In genomic region chr11:68166969-68167368, GRCh38 we compare ENCODE assay signal across 28 cellular contexts. TPM values are rescaled to one million over a fixed set of nuclear protein-coding genes. Genes with fewer than 3 reads are reported as not detected.
DNase-seq lines count a peak whose midpoint lies in the region; ATAC-seq, FAIRE-seq and TF ChIP-seq lines count a peak whose summit lies in the region.
"Had no signal": no experiment of that assay in that cellular context is flagged by ENCODE, and none has a peak within 500 bp of the region (broad histone marks: within the 10 kb centered on the region; RNA-seq: fewer than 3 reads in every experiment).

No MANE protein-coding gene starts in this region.

- no peak overlapping the region for H3K4me3 ChIP-seq in pancreas
- H3K4me3 ChIP-seq in thyroid gland (replicated peaks in 1 of 3), result no peak overlapping the region
- H3K4me3 ChIP-seq: BLaER1 had no signal

- no peaks in the 10 kb centered on the region for H3K27me3 Mint-ChIP-seq in activated T-cell treated with anti-CD3 and anti-CD28 coated beads, Interleukin-2, amount 50 U/mL, for 24 hours
- no peaks in the 10 kb centered on the region for H3K27me3 Mint-ChIP-seq in activated T-cell treated with anti-CD3 and anti-CD28 coated beads, Interleukin-2, amount 50 U/mL, for 4 hours (ENCODE audit: low read depth)
- H3K27me3 Mint-ChIP-seq: CD4-positive, alpha-beta memory T cell; CD4-positive, CD25-positive, alpha-beta regulatory T cell; CD8-positive, alpha-beta memory T cell had no signal

- H3K36me3 ChIP-seq in pancreas (peaks cover 0 to 38% (median 7%) of the 10 kb centered on the region in 3 donors), thyroid gland (peaks cover 29 to 51% of the 10 kb centered on the region in 2 donors)

- H3K4me1 ChIP-seq in pancreas (peaks cover 3 to 7% (median 5%) of the 10 kb centered on the region in 3 donors), thyroid gland (peaks cover 11 to 49% of the 10 kb centered on the region in 2 donors)
- H3K4me1 ChIP-seq: BE2C, BLaER1 had no signal

- intact Hi-C loops in pancreas (cut with DNase I) (no loop called here), thyroid gland (cut with DNase I) (no loop called here)

- no peak for TF ChIP-seq CTCF in 22Rv1 (IDR thresholded peaks at IDR 0.05)
- no peak for TF ChIP-seq CTCF in pancreas (IDR thresholded peaks at IDR 0.05)
- no peak for TF ChIP-seq CTCF in thyroid gland (IDR thresholded peaks at IDR 0.05)

- no peak for TF ChIP-seq POLR2A in thyroid gland (IDR thresholded peaks at IDR 0.05)

- WGBS in pancreas, 2 donors, result 28 to 34% methylated on average over 4 of the region's 4 CpGs
- 62% methylated on average over 4 of the region's 4 CpGs for WGBS in thyroid gland, 2 donors

- in situ Hi-C loops in KBM-7 (cut with MboI; ENCODE audit: low pct_unique_long_range_greater_than_20kb, low sequenced_read_pairs), result no loop called here

- no peaks in the 10 kb centered on the region for H3K9me3 Mint-ChIP-seq in activated T-cell treated with anti-CD3 and anti-CD28 coated beads, Interleukin-2, amount 50 U/mL, for 24 hours
- H3K9me3 Mint-ChIP-seq in activated T-cell treated with anti-CD3 and anti-CD28 coated beads, Interleukin-2, amount 50 U/mL, for 4 hours, result no peaks in the 10 kb centered on the region
- H3K9me3 Mint-ChIP-seq: CD14-positive monocyte; CD4-positive, alpha-beta memory T cell; CD4-positive, CD25-positive, alpha-beta regulatory T cell; CD8-positive, alpha-beta memory T cell had no signal

- H3K27ac ChIP-seq in 22Rv1 (peak overlapping the region; percentile 85), pancreas (peak overlapping the region in 1 of 4 donors; percentile 3), thyroid gland (peak overlapping the region; percentile 49 to 67 (median 63))
- H3K27ac ChIP-seq: BLaER1 had no signal

- DNase-seq in activated T-cell treated with anti-CD3 and anti-CD28 coated beads, Interleukin-2, amount 50 U/mL, for 24 hours, result no peak
- no peak for DNase-seq in activated T-cell treated with anti-CD3 and anti-CD28 coated beads, Interleukin-2, amount 50 U/mL, for 4 hours
- DNase-seq in pancreas (no peak), thyroid gland (no peak), KBM-7 (no peak), HTR-8/SVneo (ENCODE audit: insufficient read length, low spot score) (no peak)
- DNase-seq: 8988T; ACHN; BE2C; C1 segment of cervical spinal cord; CD4-positive, alpha-beta memory T cell; CD4-positive, CD25-positive, alpha-beta regulatory T cell; CD8-positive, alpha-beta memory T cell; COR-L47; DMS 273 treated with DMSO at 0.1 percent for 48 hours; DMS153; DMS53; DMS79; DND-41; EL; GDM1 had no signal

- peak overlapping the region; percentile 23 for H3K27ac Mint-ChIP-seq in activated T-cell treated with anti-CD3 and anti-CD28 coated beads, Interleukin-2, amount 50 U/mL, for 24 hours
- H3K27ac Mint-ChIP-seq: CD4-positive, CD25-positive, alpha-beta regulatory T cell had no signal

- no peak overlapping the region for H3K4me3 Mint-ChIP-seq in activated T-cell treated with anti-CD3 and anti-CD28 coated beads, Interleukin-2, amount 50 U/mL, for 24 hours
- no peak overlapping the region for H3K4me3 Mint-ChIP-seq in activated T-cell treated with anti-CD3 and anti-CD28 coated beads, Interleukin-2, amount 50 U/mL, for 4 hours
- H3K4me3 Mint-ChIP-seq: CD14-positive monocyte; CD4-positive, alpha-beta memory T cell; CD8-positive, alpha-beta memory T cell had no signal

- peaks cover 71% of the 10 kb centered on the region for H3K36me3 Mint-ChIP-seq in activated T-cell treated with anti-CD3 and anti-CD28 coated beads, Interleukin-2, amount 50 U/mL, for 24 hours (ENCODE audit: low read depth)
- peaks cover 24% of the 10 kb centered on the region for H3K36me3 Mint-ChIP-seq in activated T-cell treated with anti-CD3 and anti-CD28 coated beads, Interleukin-2, amount 50 U/mL, for 4 hours (ENCODE audit: insufficient read depth)

- H3K9me3 ChIP-seq in pancreas (no peaks in the 10 kb centered on the region), thyroid gland (no peaks in the 10 kb centered on the region)
- H3K9me3 ChIP-seq: BE2C, BLaER1 had no signal

- no peaks in the 10 kb centered on the region for H3K4me1 Mint-ChIP-seq in activated T-cell treated with anti-CD3 and anti-CD28 coated beads, Interleukin-2, amount 50 U/mL, for 24 hours (ENCODE audit: low read depth)
- H3K4me1 Mint-ChIP-seq in activated T-cell treated with anti-CD3 and anti-CD28 coated beads, Interleukin-2, amount 50 U/mL, for 4 hours (ENCODE audit: low read depth), result no peaks in the 10 kb centered on the region
- H3K4me1 Mint-ChIP-seq: CD14-positive monocyte; CD4-positive, alpha-beta memory T cell; CD4-positive, CD25-positive, alpha-beta regulatory T cell; CD8-positive, alpha-beta memory T cell had no signal

- no peak for ATAC-seq in activated T-cell treated with anti-CD3 and anti-CD28 coated beads, Interleukin-2, amount 50 U/mL, for 4 hours
- ATAC-seq in pancreas (peak in 3 of 4 donors; percentile 29 to 76 (median 55)), HG03045 (IDR thresholded peaks at IDR 0.05; ENCODE audit: unreplicated experiment) (no peak)

- no peak for FAIRE-seq in pancreas (lab: Jason Lieb, UNC)
- no peak for FAIRE-seq in HTR-8/SVneo (lab: Jason Lieb, UNC)
- FAIRE-seq: A204.1, GM12891, GM19239 had no signal

- H3K27me3 ChIP-seq in pancreas (no peaks in the 10 kb centered on the region), thyroid gland (no peaks in the 10 kb centered on the region)
- H3K27me3 ChIP-seq: BE2C, BLaER1 had no signal

RNA-seq across cellular contexts. Expression of gene CHKA, which starts 45.8 kb away (rescaled TPM):
- total RNA-seq in activated T-cell treated with anti-CD3 and anti-CD28 coated beads, Interleukin-2, amount 50 U/mL, for 4 hours, result 10 to 100 TPM; 15.1 to 20.2 (median 18.9) TPM
- total RNA-seq in pancreas, result 10 to 100 TPM; 17.4 to 37.2 (median 26.8) TPM
- polyA plus RNA-seq in pancreas, result 100 to 1,000 TPM in 1 of 2 donors, 10 to 100 TPM in 1; 63.1 to 110 TPM
- total RNA-seq in thyroid gland, result 100 to 1,000 TPM in 1 of 4 donors, 10 to 100 TPM in 3; 86.8 to 106 (median 93.1) TPM

RNA-seq across cellular contexts. Expression of gene KMT5B, which starts 46.1 kb away (rescaled TPM):
- total RNA-seq in activated T-cell treated with anti-CD3 and anti-CD28 coated beads, Interleukin-2, amount 50 U/mL, for 4 hours, result 10 to 100 TPM; 23.5 to 30.0 (median 25.7) TPM
- total RNA-seq in pancreas (10 to 100 TPM; 21.7 to 30.8 (median 23.2) TPM), thyroid gland (10 to 100 TPM; 57.4 to 84.2 (median 67.4) TPM)
- polyA plus RNA-seq in pancreas, result 10 to 100 TPM; 12.8 to 19.3 TPM

Comparison
In these comparisons a context has a peak if more than half of its experiments do, and no peak if none do; other contexts are left out.
1. ATAC-seq: peak in pancreas (3 of 4); none in activated T-cell treated with anti-CD3 and anti-CD28 coated beads, Interleukin-2, amount 50 U/mL, for 4 hours (0 of 2) and HG03045 (single experiment).